Comparison of ENCODE assay signal across 8 cellular contexts in the genomic region with DNA sequence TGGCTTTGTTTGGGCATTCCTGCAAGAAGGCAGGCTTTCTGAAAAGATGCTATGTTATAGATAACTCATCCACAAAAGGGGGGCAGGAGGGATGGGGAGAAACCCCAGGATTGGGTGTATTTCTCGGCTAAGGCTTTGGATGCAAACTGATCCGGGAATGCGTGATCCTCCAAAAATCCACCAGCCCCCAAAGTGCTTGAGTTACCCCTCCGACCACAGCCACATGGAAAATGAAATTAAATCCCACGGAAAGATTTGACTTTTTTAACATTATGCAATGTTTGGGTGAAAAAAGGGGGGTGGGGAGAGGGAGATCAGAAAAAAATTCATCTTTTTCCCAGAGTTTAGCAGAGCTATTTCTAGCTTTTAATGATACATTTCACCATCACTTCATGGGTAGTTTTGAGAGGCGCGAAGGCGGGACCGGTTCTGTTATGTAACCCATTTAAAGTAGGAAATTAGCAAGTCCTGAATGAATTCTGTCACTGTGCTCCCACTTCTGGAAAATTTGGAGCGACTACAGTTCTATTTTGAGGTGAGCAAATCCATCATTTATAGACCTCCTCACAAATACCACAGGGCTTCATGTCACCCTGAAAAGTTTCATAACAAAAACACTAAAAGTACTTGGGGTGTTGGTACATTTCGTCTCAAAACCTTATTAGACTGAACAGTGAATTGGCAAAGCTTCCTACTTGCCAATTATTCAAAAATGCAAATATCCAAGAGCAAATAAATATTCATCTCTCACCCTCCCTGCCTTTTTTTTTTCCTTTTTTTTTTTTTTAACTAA. TPM values are rescaled to one million over a fixed set of nuclear protein-coding genes. Genes with fewer than 3 reads are reported as not detected.
DNase-seq lines count a peak whose midpoint lies in the region; ATAC-seq and TF ChIP-seq lines count a peak whose summit lies in the region.

No MANE protein-coding gene starts in this region.

- H3K27me3 Mint-ChIP-seq in activated CD4-positive, alpha-beta T cell treated with anti-CD3 and anti-CD28 coated beads, Interleukin-2, amount 10 ng/mL, durations not matched to agents 7 days and 5 days, result no peaks in the 10 kb centered on the region
- peaks cover 37% of the 10 kb centered on the region for H3K27me3 Mint-ChIP-seq in activated B cell treated with CpG ODN at 0.5 μM for 24 hours

- peak overlapping the region in 3 of 4 donors; percentile 28 to 67 (median 59) for H3K27ac ChIP-seq in gastroesophageal sphincter

- H3K27me3 ChIP-seq in gastroesophageal sphincter, result no peaks in the 10 kb centered on the region

- H3K36me3 ChIP-seq in gastroesophageal sphincter, result peaks cover 0 to 17% of the 10 kb centered on the region in 2 donors

- H3K27ac Mint-ChIP-seq in activated CD4-positive, alpha-beta T cell treated with anti-CD3 and anti-CD28 coated beads, Interleukin-2, amount 10 ng/mL, durations not matched to agents 7 days and 5 days, result peak overlapping the region; percentile 86
- no peak overlapping the region for H3K27ac Mint-ChIP-seq in activated B cell treated with CpG ODN at 0.5 μM for 24 hours

- H3K4me1 Mint-ChIP-seq in activated CD4-positive, alpha-beta T cell treated with anti-CD3 and anti-CD28 coated beads, Interleukin-2, amount 10 ng/mL, durations not matched to agents 7 days and 5 days, result peaks cover 27% of the 10 kb centered on the region
- peaks cover 21% of the 10 kb centered on the region for H3K4me1 Mint-ChIP-seq in activated B cell treated with CpG ODN at 0.5 μM for 24 hours

- H3K4me3 Mint-ChIP-seq in activated CD4-positive, alpha-beta T cell treated with anti-CD3 and anti-CD28 coated beads, Interleukin-2, amount 10 ng/mL, durations not matched to agents 7 days and 5 days, result no peak overlapping the region
- peak overlapping the region; percentile 55 for H3K4me3 Mint-ChIP-seq in activated B cell treated with CpG ODN at 0.5 μM for 24 hours

- no peak for TF ChIP-seq EP300 in gastroesophageal sphincter (IDR thresholded peaks at IDR 0.05)

- H3K9me3 ChIP-seq in gastroesophageal sphincter, result no peaks in the 10 kb centered on the region

- intact Hi-C loops in activated B cell treated with CpG ODN at 0.5 μM for 24 hours (cut with micrococcal nuclease), result loop anchor here (2.0 kb wide), 1 partner anchor 288 kb away; no protein-coding TSS in a partner anchor

- WGBS in gastroesophageal sphincter (ENCODE audit: low coverage in 1 of 2), 2 donors, result 52 to 61% methylated on average over 10 to 11 of the region's 11 CpGs

- H3K4me1 ChIP-seq in gastroesophageal sphincter, result peaks cover 0 to 24% (median 6%) of the 10 kb centered on the region in 3 donors

- DNase-seq in activated CD4-positive, alpha-beta T cell treated with anti-CD3 and anti-CD28 coated beads, Interleukin-2, amount 10 ng/mL, durations not matched to agents 7 days and 5 days, result no peak
- DNase-seq in activated CD4-positive, alpha-beta T cell treated with anti-CD3 and anti-CD28 coated beads, Interleukin-2, amount 50 U/mL, for 4 hours, result no peak
- DNase-seq in activated B cell treated with CpG ODN at 0.5 μM for 24 hours (no peak), superior temporal gyrus (ENCODE audit: extremely low spot score) (peak; percentile 78), SIG-M5 (lab: John Stamatoyannopoulos, UW) (no peak)
- DNase-seq in stimulated activated naive CD4-positive, alpha-beta T cell (lab: John Stamatoyannopoulos, UW), result no peak
- no peak for DNase-seq in stimulated activated CD4-positive, alpha-beta T cell treated with anti-CD3 and anti-CD28 coated beads, Interleukin-1b, Interleukin-23, amount 100 ng/mL, for 48 hours

- POLR2A ChIA-PET in activated CD4-positive, alpha-beta T cell treated with anti-CD3 and anti-CD28 coated beads, Interleukin-2, amount 10 ng/mL, durations not matched to agents 7 days and 5 days (lab: Charles Lee), result interaction anchor here (0.7 kb wide), 2 partner anchors 69 to 93 kb away, joined by 3 to 6 read pairs; no protein-coding TSS in a partner anchor
- POLR2A ChIA-PET in activated B cell treated with CpG ODN at 0.5 μM for 24 hours (lab: Charles Lee), result interaction anchor here (0.5 to 2.2 kb wide), 8 partner anchors 13 to 208 kb away, joined by 3 to 9 read pairs (median 5); a partner anchor contains a TSS

- no peak overlapping the region for H3K4me3 ChIP-seq in gastroesophageal sphincter

- no peaks in the 10 kb centered on the region for H3K36me3 Mint-ChIP-seq in activated CD4-positive, alpha-beta T cell treated with anti-CD3 and anti-CD28 coated beads, Interleukin-2, amount 10 ng/mL, durations not matched to agents 7 days and 5 days (ENCODE audit: low read depth)
- no peaks in the 10 kb centered on the region for H3K36me3 Mint-ChIP-seq in activated B cell treated with CpG ODN at 0.5 μM for 24 hours (ENCODE audit: low read depth)

- H3K9me3 Mint-ChIP-seq in activated CD4-positive, alpha-beta T cell treated with anti-CD3 and anti-CD28 coated beads, Interleukin-2, amount 10 ng/mL, durations not matched to agents 7 days and 5 days, result no peaks in the 10 kb centered on the region
- no peaks in the 10 kb centered on the region for H3K9me3 Mint-ChIP-seq in activated B cell treated with CpG ODN at 0.5 μM for 24 hours

- CTCF ChIA-PET in activated CD4-positive, alpha-beta T cell treated with anti-CD3 and anti-CD28 coated beads, Interleukin-2, amount 10 ng/mL, durations not matched to agents 7 days and 5 days (lab: Charles Lee), result interaction anchor here (0.6 to 2.3 kb wide), 20 partner anchors 9 to 607 kb away, joined by 3 to 9 read pairs (median 4); no protein-coding TSS in a partner anchor
- CTCF ChIA-PET in activated B cell treated with CpG ODN at 0.5 μM for 24 hours (lab: Charles Lee), result interaction anchor here (0.6 to 5.3 kb wide), 30 partner anchors 14 to 607 kb away, joined by 3 to 87 read pairs (median 5); a partner anchor contains a TSS

- ATAC-seq in activated B cell treated with CpG ODN at 0.5 μM for 24 hours (ENCODE audit: low read depth), result no peak
- ATAC-seq in gastroesophageal sphincter, result peak; percentile 50

- TF ChIP-seq CTCF in activated B cell treated with CpG ODN at 0.5 μM for 24 hours (IDR thresholded peaks at IDR 0.05), result no peak
- TF ChIP-seq CTCF in gastroesophageal sphincter (IDR thresholded peaks at IDR 0.05), result no peak

- TF ChIP-seq POLR2A in gastroesophageal sphincter (IDR thresholded peaks at IDR 0.05), result no peak

RNA-seq across cellular contexts. Expression of a gene that starts 51.9 kb away (rescaled TPM):
- 10 to 100 TPM; 62.0 to 68.8 TPM for total RNA-seq in activated CD4-positive, alpha-beta T cell treated with anti-CD3 and anti-CD28 coated beads, Interleukin-2, amount 10 ng/mL, durations not matched to agents 7 days and 5 days
- total RNA-seq in activated B cell treated with CpG ODN at 0.5 μM for 24 hours (41.2 and 46.0 TPM in 2 replicates), gastroesophageal sphincter (10 to 100 TPM in 2 of 4 donors, 1 to 10 TPM in 2; 4.4 to 20.2 (median 9.0) TPM)
